9 cellular contexts compared by ENCODE assay signal in genomic region chr13:25037057-25037813, GRCh38. TPM values are rescaled to one million over a fixed set of nuclear protein-coding genes. Genes with fewer than 3 reads are reported as not detected.
DNase-seq lines count a peak whose midpoint lies in the region; FAIRE-seq and TF ChIP-seq lines count a peak whose summit lies in the region.
"Had no signal": no experiment of that assay in that cellular context is flagged by ENCODE, and none has a peak within 500 bp of the region (broad histone marks: within the 10 kb centered on the region; RNA-seq: fewer than 3 reads in every experiment).

No MANE protein-coding gene starts in this region.

- intact Hi-C loops in ascending aorta (cut with DNase I) = loop anchor here (2.0 kb wide), 2 partner anchors 32 to 42 kb away; no protein-coding TSS in a partner anchor

- H3K36me3 ChIP-seq in ascending aorta (no peaks in the 10 kb centered on the region), hepatocyte (replicated peaks; ENCODE audit: insufficient read depth, low read depth) (no peaks in the 10 kb centered on the region)

- H3K27ac ChIP-seq in ascending aorta = no peak overlapping the region
- no peak overlapping the region for H3K27ac ChIP-seq in hepatocyte

- H3K4me2 ChIP-seq in hepatocyte = no peak overlapping the region

- no peak for FAIRE-seq in RCC 7860 (lab: Jason Lieb, UNC)
- FAIRE-seq: islet of Langerhans had no signal

- H4K20me1 ChIP-seq in hepatocyte (ENCODE audit: insufficient read depth, poor library complexity, severe bottlenecking) = no peaks in the 10 kb centered on the region

- H3K4me1 ChIP-seq in ascending aorta (no peaks in the 10 kb centered on the region), hepatocyte (ENCODE audit: insufficient read depth) (no peaks in the 10 kb centered on the region)

- no peak overlapping the region for H3K4me3 ChIP-seq in ascending aorta
- H3K4me3 ChIP-seq in hepatocyte = no peak overlapping the region
- H3K4me3 ChIP-seq in skeletal muscle cell (ENCODE audit: low read depth, low read length) = no peak overlapping the region

- H3K27me3 ChIP-seq in ascending aorta = no peaks in the 10 kb centered on the region
- peaks cover 11% of the 10 kb centered on the region for H3K27me3 ChIP-seq in hepatocyte

- H2AFZ ChIP-seq in hepatocyte = no peak overlapping the region

- peak; percentile 65 for DNase-seq in ACHN
- DNase-seq in HuH-7 (ENCODE audit: low spot score) = peak; percentile 49
- DNase-seq in RCC 7860 (ENCODE audit: low spot score) = peak; percentile 26
- DNase-seq in ascending aorta (ENCODE audit: low spot score in 2 of 2) = no peak
- DNase-seq in hepatocyte (ENCODE audit: low spot score) = peak; percentile 77
- peak; percentile 13 for DNase-seq in skeletal muscle cell (ENCODE audit: low read depth)
- no peak for DNase-seq in NCI-H187 treated with DMSO at 0.1 percent for 48 hours (lab: John Stamatoyannopoulos, UW)

- 40% methylated on average over 12 of the region's 12 CpGs for WGBS in hepatocyte (ENCODE audit: low lambda C conversion rate, missing lambda C conversion rate)

- in situ Hi-C loops in ACHN (cut with HindIII; ENCODE audit: low pct_ligation_motif_present, low pct_unique_long_range_greater_than_20kb, low sequenced_read_pairs) = no loop called here

- no peaks in the 10 kb centered on the region for H3K79me2 ChIP-seq in hepatocyte

- H3K9me3 ChIP-seq in ascending aorta (no peaks in the 10 kb centered on the region), hepatocyte (ENCODE audit: low read depth) (no peaks in the 10 kb centered on the region)

- no peaks in the 10 kb centered on the region for H3K9me2 ChIP-seq in hepatocyte (replicated peaks; ENCODE audit: insufficient read depth)

- peak; percentile 85 for TF ChIP-seq CTCF in GM12873 (IDR thresholded peaks at IDR 0.05; ENCODE audit: insufficient read depth, low read depth, low read length, missing control alignments)
- peak in 2 of 3 experiments; percentile 62 to 72 for TF ChIP-seq CTCF in ascending aorta (IDR thresholded peaks at IDR 0.05)
- peak; percentile 81 for TF ChIP-seq CTCF in hepatocyte (IDR thresholded peaks at IDR 0.05; ENCODE audit: poor library complexity)

RNA-seq across cellular contexts. Expression of gene PABPC3, which starts 58.7 kb away (rescaled TPM):
- total RNA-seq in ascending aorta (not detected), hepatocyte (0.03 and 0.04 TPM in 2 replicates)
- 0.06 and 0.11 TPM in 2 replicates for polyA plus RNA-seq in hepatocyte

Comparison
In these comparisons a context has a peak if more than half of its experiments do, and no peak if none do; other contexts are left out.
1. DNase-seq: peak in ACHN (single experiment), HuH-7 (single experiment), RCC 7860 (single experiment), hepatocyte (single experiment) and skeletal muscle cell (single experiment); none in ascending aorta (0 of 2) and NCI-H187 treated with DMSO at 0.1 percent for 48 hours (single experiment).
2. Peak in every context shown above with its lines, with median percentiles within 50 percentile points of each other: CTCF ChIP-seq.